In genomic region chr21:37367758-37368535, GRCh38 we compare ENCODE assay signal across 1 cellular context.
TF ChIP-seq lines count a peak whose summit lies in the region.

No MANE protein-coding gene starts in this region.

TF ChIP-seq in K562, 482 proteins besides CTCF, POLR2A, EP300 and RAD21 (continued from another document and continues in another):
- TF ChIP-seq ARID4B (CRISPR knock-in tag; IDR thresholded peaks at IDR 0.05) (no peak; the same call in 1 of the 2 replicates), ZKSCAN1 (IDR thresholded peaks at IDR 0.05; ENCODE audit: low read depth, low read length) (no peak), ZNF239 (CRISPR knock-in tag; IDR thresholded peaks at IDR 0.05) (no peak), ELF2 (CRISPR knock-in tag; IDR thresholded peaks at IDR 0.05) (no peak), SIRT6 (IDR thresholded peaks at IDR 0.05; ENCODE audit: low read depth, low read length) (no peak), TEAD1 (CRISPR knock-in tag; IDR thresholded peaks at IDR 0.05) (no peak; a peak in 2 of 4 replicates), ZNF561 (CRISPR knock-in tag; conservative IDR thresholded peaks at IDR 0.05) (no peak), GTF2A2 (tag; IDR thresholded peaks at IDR 0.05) (no peak), BRD4 (IDR thresholded peaks at IDR 0.05) (no peak), PML (IDR thresholded peaks at IDR 0.05; ENCODE audit: low read length) (no peak), PHB (CRISPR knock-in tag; IDR thresholded peaks at IDR 0.05) (no peak), ZNF232 (CRISPR knock-in tag; IDR thresholded peaks at IDR 0.05) (no peak), GATAD2B (IDR thresholded peaks at IDR 0.05; ENCODE audit: borderline replicate concordance) (peak; percentile 65), HDAC2 (IDR thresholded peaks at IDR 0.05) (no peak), PTRF (tag; IDR thresholded peaks at IDR 0.05) (no peak), DIDO1 (tag; IDR thresholded peaks at IDR 0.05; ENCODE audit: low read depth) (no peak), PYGO2 (tag; IDR thresholded peaks at IDR 0.05) (no peak), EP400 (IDR thresholded peaks at IDR 0.05) (no peak), CHD1 (IDR thresholded peaks at IDR 0.05; ENCODE audit: low read length) (peak; percentile 61), RBM15 (IDR thresholded peaks at IDR 0.05; ENCODE audit: insufficient read depth, low read length) (no peak), ETV6 (IDR thresholded peaks at IDR 0.05; ENCODE audit: borderline replicate concordance in 1 of 2, low read depth in 2 of 2, low read length in 1 of 2) (no peak), ETV6 (CRISPR knock-in tag; IDR thresholded peaks at IDR 0.05; ENCODE audit: borderline replicate concordance) (0 out of 2 replicates have a peak, but pooled peaks have one; percentile 34), PCBP1 (IDR thresholded peaks at IDR 0.05; ENCODE audit: low read depth, low read length, poor library complexity, severe bottlenecking) (peak; percentile 19)
- TF ChIP-seq, protein P1, sequence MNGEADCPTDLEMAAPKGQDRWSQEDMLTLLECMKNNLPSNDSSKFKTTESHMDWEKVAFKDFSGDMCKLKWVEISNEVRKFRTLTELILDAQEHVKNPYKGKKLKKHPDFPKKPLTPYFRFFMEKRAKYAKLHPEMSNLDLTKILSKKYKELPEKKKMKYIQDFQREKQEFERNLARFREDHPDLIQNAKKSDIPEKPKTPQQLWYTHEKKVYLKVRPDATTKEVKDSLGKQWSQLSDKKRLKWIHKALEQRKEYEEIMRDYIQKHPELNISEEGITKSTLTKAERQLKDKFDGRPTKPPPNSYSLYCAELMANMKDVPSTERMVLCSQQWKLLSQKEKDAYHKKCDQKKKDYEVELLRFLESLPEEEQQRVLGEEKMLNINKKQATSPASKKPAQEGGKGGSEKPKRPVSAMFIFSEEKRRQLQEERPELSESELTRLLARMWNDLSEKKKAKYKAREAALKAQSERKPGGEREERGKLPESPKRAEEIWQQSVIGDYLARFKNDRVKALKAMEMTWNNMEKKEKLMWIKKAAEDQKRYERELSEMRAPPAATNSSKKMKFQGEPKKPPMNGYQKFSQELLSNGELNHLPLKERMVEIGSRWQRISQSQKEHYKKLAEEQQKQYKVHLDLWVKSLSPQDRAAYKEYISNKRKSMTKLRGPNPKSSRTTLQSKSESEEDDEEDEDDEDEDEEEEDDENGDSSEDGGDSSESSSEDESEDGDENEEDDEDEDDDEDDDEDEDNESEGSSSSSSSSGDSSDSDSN (IDR thresholded peaks at IDR 0.05; ENCODE audit: borderline replicate concordance in 1 of 2, low read depth in 2 of 2, low read length in 2 of 2), result peak; percentile 22 to 79; a peak in 3 of 4 replicates
- TF ChIP-seq, protein P2, sequence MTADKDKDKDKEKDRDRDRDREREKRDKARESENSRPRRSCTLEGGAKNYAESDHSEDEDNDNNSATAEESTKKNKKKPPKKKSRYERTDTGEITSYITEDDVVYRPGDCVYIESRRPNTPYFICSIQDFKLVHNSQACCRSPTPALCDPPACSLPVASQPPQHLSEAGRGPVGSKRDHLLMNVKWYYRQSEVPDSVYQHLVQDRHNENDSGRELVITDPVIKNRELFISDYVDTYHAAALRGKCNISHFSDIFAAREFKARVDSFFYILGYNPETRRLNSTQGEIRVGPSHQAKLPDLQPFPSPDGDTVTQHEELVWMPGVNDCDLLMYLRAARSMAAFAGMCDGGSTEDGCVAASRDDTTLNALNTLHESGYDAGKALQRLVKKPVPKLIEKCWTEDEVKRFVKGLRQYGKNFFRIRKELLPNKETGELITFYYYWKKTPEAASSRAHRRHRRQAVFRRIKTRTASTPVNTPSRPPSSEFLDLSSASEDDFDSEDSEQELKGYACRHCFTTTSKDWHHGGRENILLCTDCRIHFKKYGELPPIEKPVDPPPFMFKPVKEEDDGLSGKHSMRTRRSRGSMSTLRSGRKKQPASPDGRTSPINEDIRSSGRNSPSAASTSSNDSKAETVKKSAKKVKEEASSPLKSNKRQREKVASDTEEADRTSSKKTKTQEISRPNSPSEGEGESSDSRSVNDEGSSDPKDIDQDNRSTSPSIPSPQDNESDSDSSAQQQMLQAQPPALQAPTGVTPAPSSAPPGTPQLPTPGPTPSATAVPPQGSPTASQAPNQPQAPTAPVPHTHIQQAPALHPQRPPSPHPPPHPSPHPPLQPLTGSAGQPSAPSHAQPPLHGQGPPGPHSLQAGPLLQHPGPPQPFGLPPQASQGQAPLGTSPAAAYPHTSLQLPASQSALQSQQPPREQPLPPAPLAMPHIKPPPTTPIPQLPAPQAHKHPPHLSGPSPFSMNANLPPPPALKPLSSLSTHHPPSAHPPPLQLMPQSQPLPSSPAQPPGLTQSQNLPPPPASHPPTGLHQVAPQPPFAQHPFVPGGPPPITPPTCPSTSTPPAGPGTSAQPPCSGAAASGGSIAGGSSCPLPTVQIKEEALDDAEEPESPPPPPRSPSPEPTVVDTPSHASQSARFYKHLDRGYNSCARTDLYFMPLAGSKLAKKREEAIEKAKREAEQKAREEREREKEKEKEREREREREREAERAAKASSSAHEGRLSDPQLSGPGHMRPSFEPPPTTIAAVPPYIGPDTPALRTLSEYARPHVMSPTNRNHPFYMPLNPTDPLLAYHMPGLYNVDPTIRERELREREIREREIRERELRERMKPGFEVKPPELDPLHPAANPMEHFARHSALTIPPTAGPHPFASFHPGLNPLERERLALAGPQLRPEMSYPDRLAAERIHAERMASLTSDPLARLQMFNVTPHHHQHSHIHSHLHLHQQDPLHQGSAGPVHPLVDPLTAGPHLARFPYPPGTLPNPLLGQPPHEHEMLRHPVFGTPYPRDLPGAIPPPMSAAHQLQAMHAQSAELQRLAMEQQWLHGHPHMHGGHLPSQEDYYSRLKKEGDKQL (CRISPR knock-in tag; IDR thresholded peaks at IDR 0.05; ENCODE audit: borderline replicate concordance), result no peak
- TF ChIP-seq, protein P3, sequence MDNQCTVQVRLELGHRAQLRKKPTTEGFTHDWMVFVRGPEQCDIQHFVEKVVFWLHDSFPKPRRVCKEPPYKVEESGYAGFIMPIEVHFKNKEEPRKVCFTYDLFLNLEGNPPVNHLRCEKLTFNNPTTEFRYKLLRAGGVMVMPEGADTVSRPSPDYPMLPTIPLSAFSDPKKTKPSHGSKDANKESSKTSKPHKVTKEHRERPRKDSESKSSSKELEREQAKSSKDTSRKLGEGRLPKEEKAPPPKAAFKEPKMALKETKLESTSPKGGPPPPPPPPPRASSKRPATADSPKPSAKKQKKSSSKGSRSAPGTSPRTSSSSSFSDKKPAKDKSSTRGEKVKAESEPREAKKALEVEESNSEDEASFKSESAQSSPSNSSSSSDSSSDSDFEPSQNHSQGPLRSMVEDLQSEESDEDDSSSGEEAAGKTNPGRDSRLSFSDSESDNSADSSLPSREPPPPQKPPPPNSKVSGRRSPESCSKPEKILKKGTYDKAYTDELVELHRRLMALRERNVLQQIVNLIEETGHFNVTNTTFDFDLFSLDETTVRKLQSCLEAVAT (IDR thresholded peaks at IDR 0.05), result peak in 1 of 2 experiments; percentile 10; a peak in 2 of 4 replicates
- TF ChIP-seq, protein P4, sequence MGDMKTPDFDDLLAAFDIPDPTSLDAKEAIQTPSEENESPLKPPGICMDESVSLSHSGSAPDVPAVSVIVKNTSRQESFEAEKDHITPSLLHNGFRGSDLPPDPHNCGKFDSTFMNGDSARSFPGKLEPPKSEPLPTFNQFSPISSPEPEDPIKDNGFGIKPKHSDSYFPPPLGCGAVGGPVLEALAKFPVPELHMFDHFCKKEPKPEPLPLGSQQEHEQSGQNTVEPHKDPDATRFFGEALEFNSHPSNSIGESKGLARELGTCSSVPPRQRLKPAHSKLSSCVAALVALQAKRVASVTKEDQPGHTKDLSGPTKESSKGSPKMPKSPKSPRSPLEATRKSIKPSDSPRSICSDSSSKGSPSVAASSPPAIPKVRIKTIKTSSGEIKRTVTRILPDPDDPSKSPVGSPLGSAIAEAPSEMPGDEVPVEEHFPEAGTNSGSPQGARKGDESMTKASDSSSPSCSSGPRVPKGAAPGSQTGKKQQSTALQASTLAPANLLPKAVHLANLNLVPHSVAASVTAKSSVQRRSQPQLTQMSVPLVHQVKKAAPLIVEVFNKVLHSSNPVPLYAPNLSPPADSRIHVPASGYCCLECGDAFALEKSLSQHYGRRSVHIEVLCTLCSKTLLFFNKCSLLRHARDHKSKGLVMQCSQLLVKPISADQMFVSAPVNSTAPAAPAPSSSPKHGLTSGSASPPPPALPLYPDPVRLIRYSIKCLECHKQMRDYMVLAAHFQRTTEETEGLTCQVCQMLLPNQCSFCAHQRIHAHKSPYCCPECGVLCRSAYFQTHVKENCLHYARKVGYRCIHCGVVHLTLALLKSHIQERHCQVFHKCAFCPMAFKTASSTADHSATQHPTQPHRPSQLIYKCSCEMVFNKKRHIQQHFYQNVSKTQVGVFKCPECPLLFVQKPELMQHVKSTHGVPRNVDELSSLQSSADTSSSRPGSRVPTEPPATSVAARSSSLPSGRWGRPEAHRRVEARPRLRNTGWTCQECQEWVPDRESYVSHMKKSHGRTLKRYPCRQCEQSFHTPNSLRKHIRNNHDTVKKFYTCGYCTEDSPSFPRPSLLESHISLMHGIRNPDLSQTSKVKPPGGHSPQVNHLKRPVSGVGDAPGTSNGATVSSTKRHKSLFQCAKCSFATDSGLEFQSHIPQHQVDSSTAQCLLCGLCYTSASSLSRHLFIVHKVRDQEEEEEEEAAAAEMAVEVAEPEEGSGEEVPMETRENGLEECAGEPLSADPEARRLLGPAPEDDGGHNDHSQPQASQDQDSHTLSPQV (IDR thresholded peaks at IDR 0.05), result no peak
- TF ChIP-seq, protein P5, sequence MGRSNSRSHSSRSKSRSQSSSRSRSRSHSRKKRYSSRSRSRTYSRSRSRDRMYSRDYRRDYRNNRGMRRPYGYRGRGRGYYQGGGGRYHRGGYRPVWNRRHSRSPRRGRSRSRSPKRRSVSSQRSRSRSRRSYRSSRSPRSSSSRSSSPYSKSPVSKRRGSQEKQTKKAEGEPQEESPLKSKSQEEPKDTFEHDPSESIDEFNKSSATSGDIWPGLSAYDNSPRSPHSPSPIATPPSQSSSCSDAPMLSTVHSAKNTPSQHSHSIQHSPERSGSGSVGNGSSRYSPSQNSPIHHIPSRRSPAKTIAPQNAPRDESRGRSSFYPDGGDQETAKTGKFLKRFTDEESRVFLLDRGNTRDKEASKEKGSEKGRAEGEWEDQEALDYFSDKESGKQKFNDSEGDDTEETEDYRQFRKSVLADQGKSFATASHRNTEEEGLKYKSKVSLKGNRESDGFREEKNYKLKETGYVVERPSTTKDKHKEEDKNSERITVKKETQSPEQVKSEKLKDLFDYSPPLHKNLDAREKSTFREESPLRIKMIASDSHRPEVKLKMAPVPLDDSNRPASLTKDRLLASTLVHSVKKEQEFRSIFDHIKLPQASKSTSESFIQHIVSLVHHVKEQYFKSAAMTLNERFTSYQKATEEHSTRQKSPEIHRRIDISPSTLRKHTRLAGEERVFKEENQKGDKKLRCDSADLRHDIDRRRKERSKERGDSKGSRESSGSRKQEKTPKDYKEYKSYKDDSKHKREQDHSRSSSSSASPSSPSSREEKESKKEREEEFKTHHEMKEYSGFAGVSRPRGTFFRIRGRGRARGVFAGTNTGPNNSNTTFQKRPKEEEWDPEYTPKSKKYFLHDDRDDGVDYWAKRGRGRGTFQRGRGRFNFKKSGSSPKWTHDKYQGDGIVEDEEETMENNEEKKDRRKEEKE (IDR thresholded peaks at IDR 0.05; ENCODE audit: borderline replicate concordance in 1 of 2, control insufficient read depth in 1 of 2, low read depth in 2 of 2, low read length in 1 of 2), result no peak
